20 cellular contexts compared by ENCODE assay signal in the genomic region with DNA sequence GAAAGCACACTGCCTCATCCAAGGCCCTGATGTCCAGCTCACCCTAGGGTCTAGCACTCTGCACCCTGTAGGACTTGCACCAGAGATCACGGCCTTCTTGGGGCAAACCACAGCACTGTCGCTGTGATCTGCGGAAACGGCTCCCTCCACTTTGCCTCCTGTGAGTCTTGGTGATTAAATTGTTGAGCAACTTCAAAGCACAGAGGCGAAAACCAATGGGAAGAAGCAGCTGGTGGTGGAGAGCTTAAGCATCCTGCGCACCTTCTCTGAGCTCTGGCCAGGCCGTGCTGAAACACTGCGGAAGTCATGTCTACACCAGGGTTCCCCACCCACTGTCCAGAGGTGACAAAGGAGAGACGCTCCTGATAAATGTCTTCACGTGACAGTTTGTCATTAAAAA.
"Had no signal": no experiment of that assay in that cellular context is flagged by ENCODE, and none has a peak within 500 bp of the region (broad histone marks: within the 10 kb centered on the region; RNA-seq: fewer than 3 reads in every experiment).

No MANE protein-coding gene starts in this region.

- H3K36me3 Mint-ChIP-seq: activated naive CD4-positive, alpha-beta T cell treated with anti-CD3 and anti-CD28 coated beads, Interleukin-2, amount 10 ng/mL, durations not matched to agents 7 days and 5 days; natural killer cell treated with Interleukin-12 subunit alpha and Interleukin-12 subunit beta and Interleukin-15 and Interleukin-18, amount 100 ng/mL, for 72 hours had no signal

- H3K27ac Mint-ChIP-seq: activated naive CD4-positive, alpha-beta T cell treated with anti-CD3 and anti-CD28 coated beads, Interleukin-2, amount 10 ng/mL, durations not matched to agents 7 days and 5 days; effector memory CD8-positive, alpha-beta T cell; natural killer cell treated with Interleukin-12 subunit alpha and Interleukin-12 subunit beta and Interleukin-15 and Interleukin-18, amount 100 ng/mL, for 72 hours; stimulated activated naive B cell treated with anti-CD40 and anti-IgM and Interleukin-4, amounts not matched to agents 10 μg/mL and 1 μg/mL and 100 μg/mL, for 72 hours had no signal

- H3K9me3 ChIP-seq: colonic mucosa, esophagus muscularis mucosa, gastrocnemius medialis, sigmoid colon, transverse colon, vagina had no signal

- H3K4me1 Mint-ChIP-seq: activated naive CD4-positive, alpha-beta T cell treated with anti-CD3 and anti-CD28 coated beads, Interleukin-2, amount 10 ng/mL, durations not matched to agents 7 days and 5 days had no signal

- H3K27ac ChIP-seq: colonic mucosa, esophagus muscularis mucosa, gastrocnemius medialis, transverse colon had no signal

- H3K4me1 ChIP-seq: colonic mucosa had no signal

- H3K27me3 ChIP-seq: colonic mucosa, dorsolateral prefrontal cortex, esophagus muscularis mucosa, gastrocnemius medialis, sigmoid colon, transverse colon, vagina had no signal

- ATAC-seq: effector memory CD8-positive, alpha-beta T cell; gastrocnemius medialis; left ventricle myocardium superior; natural killer cell treated with Interleukin-12 subunit alpha and Interleukin-12 subunit beta and Interleukin-15 and Interleukin-18, amount 100 ng/mL, for 72 hours; stimulated activated naive B cell treated with anti-CD40 and anti-IgM and Interleukin-4, amounts not matched to agents 10 μg/mL and 1 μg/mL and 100 μg/mL, for 72 hours had no signal

- H3K4me3 Mint-ChIP-seq: activated naive CD4-positive, alpha-beta T cell treated with anti-CD3 and anti-CD28 coated beads, Interleukin-2, amount 10 ng/mL, durations not matched to agents 7 days and 5 days; effector memory CD8-positive, alpha-beta T cell; natural killer cell treated with Interleukin-12 subunit alpha and Interleukin-12 subunit beta and Interleukin-15 and Interleukin-18, amount 100 ng/mL, for 72 hours; stimulated activated naive B cell treated with anti-CD40 and anti-IgM and Interleukin-4, amounts not matched to agents 10 μg/mL and 1 μg/mL and 100 μg/mL, for 72 hours had no signal

- H3K9me3 Mint-ChIP-seq: activated naive CD4-positive, alpha-beta T cell treated with anti-CD3 and anti-CD28 coated beads, Interleukin-2, amount 10 ng/mL, durations not matched to agents 7 days and 5 days; effector memory CD8-positive, alpha-beta T cell; natural killer cell treated with Interleukin-12 subunit alpha and Interleukin-12 subunit beta and Interleukin-15 and Interleukin-18, amount 100 ng/mL, for 72 hours; stimulated activated naive B cell treated with anti-CD40 and anti-IgM and Interleukin-4, amounts not matched to agents 10 μg/mL and 1 μg/mL and 100 μg/mL, for 72 hours had no signal

- H3K4me3 ChIP-seq: colonic mucosa, dorsolateral prefrontal cortex, esophagus muscularis mucosa, gastrocnemius medialis, sigmoid colon, smooth muscle cell, transverse colon, vagina had no signal

- H3K36me3 ChIP-seq: colonic mucosa, esophagus muscularis mucosa, gastrocnemius medialis, sigmoid colon, transverse colon, vagina had no signal

- DNase-seq: activated CD4-positive, alpha-beta T cell treated with anti-CD3 and anti-CD28 coated beads, Interleukin-2, amount 50 U/mL, for 48 hours; activated effector memory CD4-positive, alpha-beta T cell treated with anti-CD3 and anti-CD28 coated beads, Interleukin-2, amount 50 U/mL, for 16 hours; activated naive CD4-positive, alpha-beta T cell treated with anti-CD3 and anti-CD28 coated beads, Interleukin-2, amount 10 ng/mL, durations not matched to agents 7 days and 5 days; amygdala; colonic mucosa; dorsolateral prefrontal cortex; effector memory CD8-positive, alpha-beta T cell; gastrocnemius medialis; hypothalamus; left ventricle myocardium superior; nucleus accumbens; sigmoid colon; stimulated activated CD4-positive, alpha-beta T cell treated with anti-CD3 and anti-CD28 coated beads, Interleukin-15, amount 100 ng/mL, for 24 hours; stimulated activated CD8-positive, alpha-beta memory T cell treated with anti-CD3 and anti-CD28 coated beads, Interleukin-4, amount 100 ng/mL, for 48 hours; stimulated activated naive B cell treated with anti-CD40 and anti-IgM and Interleukin-4, amounts not matched to agents 10 μg/mL and 1 μg/mL and 100 μg/mL, for 72 hours; transverse colon had no signal

- H3K27me3 Mint-ChIP-seq: activated naive CD4-positive, alpha-beta T cell treated with anti-CD3 and anti-CD28 coated beads, Interleukin-2, amount 10 ng/mL, durations not matched to agents 7 days and 5 days; effector memory CD8-positive, alpha-beta T cell; natural killer cell treated with Interleukin-12 subunit alpha and Interleukin-12 subunit beta and Interleukin-15 and Interleukin-18, amount 100 ng/mL, for 72 hours; stimulated activated naive B cell treated with anti-CD40 and anti-IgM and Interleukin-4, amounts not matched to agents 10 μg/mL and 1 μg/mL and 100 μg/mL, for 72 hours had no signal

- H3K4me2 ChIP-seq: smooth muscle cell had no signal
